ENCODE assay signal across 7 cellular contexts in the genomic region with DNA sequence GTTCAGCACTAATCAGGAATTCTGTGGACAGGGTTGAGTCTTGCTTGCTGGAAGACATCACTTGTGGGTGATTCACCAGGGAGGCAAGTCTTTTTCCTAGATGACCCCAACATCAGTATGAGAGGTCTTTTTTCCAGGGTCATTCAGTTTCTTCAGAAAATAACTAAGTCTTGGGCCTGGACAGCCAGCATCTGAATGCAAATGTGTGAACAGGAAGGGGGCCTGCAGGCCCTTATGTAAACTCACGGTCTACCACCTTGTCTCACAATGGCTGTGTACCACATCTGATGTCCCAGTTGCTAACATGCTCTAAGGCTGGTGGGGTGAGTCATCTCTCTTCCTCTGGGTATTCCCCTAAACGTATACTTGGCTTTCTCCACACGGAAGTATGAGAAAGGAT.
DNase-seq lines count a peak whose midpoint lies in the region; ATAC-seq lines count a peak whose summit lies in the region.

No MANE protein-coding gene starts in this region.

- peak; percentile 97 for ATAC-seq in HG03139 (IDR thresholded peaks at IDR 0.05; ENCODE audit: unreplicated experiment)

- peak; percentile 62 for DNase-seq in GM19240 (ENCODE audit: insufficient read length, low spot score)
- DNase-seq in activated CD4-positive, alpha-beta T cell treated with anti-CD3 and anti-CD28 coated beads for 4 hours: peak; percentile 30 to 53
- DNase-seq in fibroblast of peridontal ligament (ENCODE audit: extremely low read depth): peak; percentile 69
- DNase-seq in stimulated activated CD8-positive, alpha-beta memory T cell treated with anti-CD3 and anti-CD28 coated beads, Interleukin-2, amount 100 ng/mL, for 48 hours (ENCODE audit: low read depth in 2 of 2): peak; percentile 26 to 28
- DNase-seq in medulla oblongata (ENCODE audit: extremely low spot score): no peak
- no peak for DNase-seq in NCI-H146 treated with DMSO at 0.1 percent for 48 hours (lab: John Stamatoyannopoulos, UW; ENCODE audit: unreplicated experiment)

Comparison
In these comparisons a context has a peak if more than half of its experiments do, and no peak if none do; other contexts are left out.
1. DNase-seq: peak in GM19240 (single experiment), activated CD4-positive, alpha-beta T cell treated with anti-CD3 and anti-CD28 coated beads for 4 hours (2 of 2), fibroblast of peridontal ligament (single experiment) and stimulated activated CD8-positive, alpha-beta memory T cell treated with anti-CD3 and anti-CD28 coated beads, Interleukin-2, amount 100 ng/mL, for 48 hours (2 of 2); none in medulla oblongata (single experiment) and NCI-H146 treated with DMSO at 0.1 percent for 48 hours (single experiment).